Comparison of ENCODE assay signal across 15 cellular contexts in the genomic region with DNA sequence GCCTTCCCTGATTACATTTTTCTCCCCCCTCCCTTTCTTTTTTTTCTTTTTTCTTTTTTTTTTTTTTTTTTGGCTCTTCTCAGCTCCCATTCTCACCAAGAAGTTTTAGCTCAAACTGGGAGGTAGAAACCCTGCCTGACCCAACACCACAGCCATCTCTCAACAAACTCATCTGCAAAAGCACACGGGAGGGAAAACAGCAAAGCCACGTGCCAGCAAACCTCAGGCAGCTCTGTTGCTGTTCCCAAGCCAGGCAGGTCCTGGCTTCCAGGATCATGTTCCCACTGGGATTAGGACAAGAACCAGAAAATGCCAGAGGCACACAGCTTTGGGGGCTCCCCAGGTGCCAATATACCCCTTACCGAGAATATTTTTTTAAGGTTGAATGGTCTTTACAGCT. TPM values are rescaled to one million over a fixed set of nuclear protein-coding genes. Genes with fewer than 3 reads are reported as not detected.
"Had no signal": no experiment of that assay in that cellular context is flagged by ENCODE, and none has a peak within 500 bp of the region (broad histone marks: within the 10 kb centered on the region; RNA-seq: fewer than 3 reads in every experiment).

No MANE protein-coding gene starts in this region.

- ATAC-seq: T-cell had no signal

- H3K4me3 ChIP-seq: breast epithelium, colonic mucosa, psoas muscle, upper lobe of right lung had no signal

- DNase-seq: activated CD4-positive, alpha-beta memory T cell treated with anti-CD3 and anti-CD28 coated beads for 36 hours; activated gamma-delta T cell; activated T-cell treated with anti-CD3 and anti-CD28 coated beads, Interleukin-2, amount 50 U/mL, for 48 hours; effector memory CD4-positive, alpha-beta T cell; immature natural killer cell; mammary epithelial cell; nephron progenitor cell; small intestine; stimulated activated naive CD4-positive, alpha-beta T cell; T-cell; upper lobe of right lung had no signal

- H3K36me3 ChIP-seq: breast epithelium, colonic mucosa, upper lobe of right lung had no signal

- H3K9me3 ChIP-seq: breast epithelium, colonic mucosa, psoas muscle, upper lobe of right lung had no signal

- H3K4me1 ChIP-seq: breast epithelium, colonic mucosa, upper lobe of right lung had no signal

- H3K27me3 ChIP-seq: breast epithelium, colonic mucosa, upper lobe of right lung had no signal

- H3K27ac ChIP-seq: breast epithelium, colonic mucosa, psoas muscle, upper lobe of right lung, VCaP had no signal

RNA-seq across cellular contexts. Expression of gene ITIH5, which starts 56.7 kb away (rescaled TPM):
- total RNA-seq: activated CD4-positive, alpha-beta memory T cell treated with anti-CD3 and anti-CD28 coated beads for 36 hours had no signal
- polyA plus RNA-seq: immature natural killer cell, mammary epithelial cell had no signal
